In genomic region chr10:65675236-65675635, GRCh38 we compare ENCODE assay signal across 26 cellular contexts.
"Had no signal": no experiment of that assay in that cellular context is flagged by ENCODE, and none has a peak within 500 bp of the region (broad histone marks: within the 10 kb centered on the region; RNA-seq: fewer than 3 reads in every experiment).

No MANE protein-coding gene starts in this region.

- H3K4me3 ChIP-seq: esophagus squamous epithelium, heart right ventricle, left ventricle myocardium inferior, pancreas, psoas muscle, tibial nerve had no signal

- H3K27ac Mint-ChIP-seq: activated CD4-positive, alpha-beta T cell treated with anti-CD3 and anti-CD28 coated beads for 36 hours; activated CD8-positive, alpha-beta memory T cell treated with anti-CD3 and anti-CD28 coated beads, Interleukin-2, amount 10 ng/mL, durations not matched to agents 7 days and 5 days; activated CD8-positive, alpha-beta T cell treated with anti-CD3 and anti-CD28 coated beads, Interleukin-2, amount 10 ng/mL, durations not matched to agents 7 days and 5 days; activated naive CD4-positive, alpha-beta T cell treated with anti-CD3 and anti-CD28 coated beads, Interleukin-2, amount 50 U/mL, for 24 hours; activated naive CD8-positive, alpha-beta T cell treated with anti-CD3 and anti-CD28 coated beads, Interleukin-2, amount 50 U/mL, for 24 hours; activated T-helper 2 cell treated with anti-CD3 and anti-CD28 coated beads, Interferon-gamma antibody, Interleukin-2, Interleukin-4, amounts not matched to agents 10 μg/mL and 5 μg/mL and 100 μg/mL, durations not matched to agents 14 hours and 24 hours and 36 hours; naive thymus-derived CD4-positive, alpha-beta T cell had no signal

- H3K4me3 Mint-ChIP-seq: activated CD4-positive, alpha-beta T cell treated with anti-CD3 and anti-CD28 coated beads for 36 hours; activated CD8-positive, alpha-beta memory T cell treated with anti-CD3 and anti-CD28 coated beads, Interleukin-2, amount 10 ng/mL, durations not matched to agents 7 days and 5 days; activated CD8-positive, alpha-beta T cell treated with anti-CD3 and anti-CD28 coated beads, Interleukin-2, amount 10 ng/mL, durations not matched to agents 7 days and 5 days; activated naive CD4-positive, alpha-beta T cell treated with anti-CD3 and anti-CD28 coated beads, Interleukin-2, amount 50 U/mL, for 24 hours; activated naive CD8-positive, alpha-beta T cell treated with anti-CD3 and anti-CD28 coated beads, Interleukin-2, amount 50 U/mL, for 24 hours; naive thymus-derived CD4-positive, alpha-beta T cell; neural crest cell had no signal

- H3K27ac ChIP-seq: epithelial cell of prostate, esophagus squamous epithelium, heart right ventricle, left ventricle myocardium inferior, pancreas, psoas muscle, tibial nerve had no signal

- ATAC-seq: activated CD4-positive, alpha-beta T cell treated with anti-CD3 and anti-CD28 coated beads for 36 hours; activated CD8-positive, alpha-beta memory T cell treated with anti-CD3 and anti-CD28 coated beads, Interleukin-2, amount 10 ng/mL, durations not matched to agents 7 days and 5 days; activated CD8-positive, alpha-beta T cell treated with anti-CD3 and anti-CD28 coated beads, Interleukin-2, amount 10 ng/mL, durations not matched to agents 7 days and 5 days; activated naive CD8-positive, alpha-beta T cell treated with anti-CD3 and anti-CD28 coated beads, Interleukin-2, amount 50 U/mL, for 24 hours; heart right ventricle; naive thymus-derived CD4-positive, alpha-beta T cell; pancreas; psoas muscle had no signal

- H3K9me3 ChIP-seq: esophagus squamous epithelium, heart right ventricle, left ventricle myocardium inferior, pancreas, psoas muscle, tibial nerve had no signal

- DNase-seq: activated CD4-positive, alpha-beta T cell treated with anti-CD3 and anti-CD28 coated beads for 36 hours; activated CD4-positive, CD25-positive, alpha-beta regulatory T cell; activated CD8-positive, alpha-beta memory T cell treated with anti-CD3 and anti-CD28 coated beads, Interleukin-2, amount 10 ng/mL, durations not matched to agents 7 days and 5 days; activated CD8-positive, alpha-beta T cell treated with anti-CD3 and anti-CD28 coated beads, Interleukin-2, amount 10 ng/mL, durations not matched to agents 7 days and 5 days; activated naive CD8-positive, alpha-beta T cell treated with anti-CD3 and anti-CD28 coated beads, Interleukin-2, amount 50 U/mL, for 24 hours; activated T-cell treated with anti-CD3 and anti-CD28 coated beads, Interleukin-2, amount 50 U/mL, for 48 hours; amygdala; central memory CD4-positive, alpha-beta T cell; dermis blood vessel endothelial cell; effector CD4-positive, alpha-beta T cell; esophagus squamous epithelium; foreskin melanocyte; heart right ventricle; kidney glomerular epithelial cell; left ventricle myocardium inferior; mammary epithelial cell; naive thymus-derived CD4-positive, alpha-beta T cell; nucleus accumbens; pancreas; psoas muscle; stimulated activated naive CD4-positive, alpha-beta T cell treated with Interleukin-2 at 50 U/mL for 16 hours had no signal

- H3K36me3 ChIP-seq: esophagus squamous epithelium, heart right ventricle, left ventricle myocardium inferior, pancreas, tibial nerve had no signal

- H3K27me3 ChIP-seq: esophagus squamous epithelium, heart right ventricle, pancreas, tibial nerve had no signal

- H3K9me3 Mint-ChIP-seq: activated T-helper 2 cell treated with anti-CD3 and anti-CD28 coated beads, Interferon-gamma antibody, Interleukin-2, Interleukin-4, amounts not matched to agents 10 μg/mL and 5 μg/mL and 100 μg/mL, durations not matched to agents 14 hours and 24 hours and 36 hours; neural crest cell had no signal

- H3K4me1 ChIP-seq: esophagus squamous epithelium, heart right ventricle, left ventricle myocardium inferior, pancreas, psoas muscle, tibial nerve had no signal

- H3K36me3 Mint-ChIP-seq: activated CD8-positive, alpha-beta memory T cell treated with anti-CD3 and anti-CD28 coated beads, Interleukin-2, amount 10 ng/mL, durations not matched to agents 7 days and 5 days; activated naive CD4-positive, alpha-beta T cell treated with anti-CD3 and anti-CD28 coated beads, Interleukin-2, amount 50 U/mL, for 24 hours; naive thymus-derived CD4-positive, alpha-beta T cell had no signal

- H3K4me1 Mint-ChIP-seq: activated CD4-positive, alpha-beta T cell treated with anti-CD3 and anti-CD28 coated beads for 36 hours; activated CD8-positive, alpha-beta memory T cell treated with anti-CD3 and anti-CD28 coated beads, Interleukin-2, amount 10 ng/mL, durations not matched to agents 7 days and 5 days; activated naive CD4-positive, alpha-beta T cell treated with anti-CD3 and anti-CD28 coated beads, Interleukin-2, amount 50 U/mL, for 24 hours; activated naive CD8-positive, alpha-beta T cell treated with anti-CD3 and anti-CD28 coated beads, Interleukin-2, amount 50 U/mL, for 24 hours; naive thymus-derived CD4-positive, alpha-beta T cell; neural crest cell had no signal
